ENCODE assay signal across 24 cellular contexts in genomic region chr10:71509444-71509843, GRCh38.
"Had no signal": no experiment of that assay in that cellular context is flagged by ENCODE, and none has a peak within 500 bp of the region (broad histone marks: within the 10 kb centered on the region; RNA-seq: fewer than 3 reads in every experiment).

No MANE protein-coding gene starts in this region.

- DNase-seq: cortex of kidney; dorsolateral prefrontal cortex; effector memory CD4-positive, alpha-beta T cell; glutamatergic neuron; kidney; left cardiac atrium; left ventricle myocardium inferior; lower lobe of right lung; natural killer cell; nucleus accumbens; ovary; stimulated activated CD4-positive, alpha-beta T cell treated with anti-CD3 and anti-CD28 coated beads, Interleukin-2, amount 100 ng/mL, for 48 hours; stimulated activated CD8-positive, alpha-beta memory T cell treated with anti-CD3 and anti-CD28 coated beads, Interleukin-4, amount 100 ng/mL, for 48 hours; stimulated activated naive CD8-positive, alpha-beta T cell treated with anti-CD3 and anti-CD28 coated beads, Interleukin-15, Interleukin-2, amounts not matched to agents 100 U/mL and 50 U/mL, for 24 hours; tibial artery; upper lobe of right lung had no signal

- H3K4me3 Mint-ChIP-seq: memory B cell; mesothelial cell of epicardium; natural killer cell; neural progenitor cell; stimulated activated effector memory CD8-positive, alpha-beta T cell treated with anti-CD3 and anti-CD28 coated beads, Interleukin-12 subunit alpha, Interleukin-12 subunit beta, amount 100 ng/mL, for 72 hours had no signal

- H3K27ac Mint-ChIP-seq: memory B cell; mesothelial cell of epicardium; natural killer cell; neural progenitor cell; progenitor cell of endocrine pancreas; stimulated activated effector memory CD8-positive, alpha-beta T cell treated with anti-CD3 and anti-CD28 coated beads, Interleukin-12 subunit alpha, Interleukin-12 subunit beta, amount 100 ng/mL, for 72 hours had no signal

- H3K4me1 Mint-ChIP-seq: natural killer cell; stimulated activated effector memory CD8-positive, alpha-beta T cell treated with anti-CD3 and anti-CD28 coated beads, Interleukin-12 subunit alpha, Interleukin-12 subunit beta, amount 100 ng/mL, for 72 hours had no signal

- ATAC-seq: esophagus mucosa; gastroesophageal sphincter; left cardiac atrium; lower lobe of right lung; natural killer cell; right cardiac atrium; stimulated activated effector memory CD8-positive, alpha-beta T cell treated with anti-CD3 and anti-CD28 coated beads, Interleukin-12 subunit alpha, Interleukin-12 subunit beta, amount 100 ng/mL, for 72 hours; stimulated activated naive CD8-positive, alpha-beta T cell treated with anti-CD3 and anti-CD28 coated beads, Interleukin-15, Interleukin-2, amounts not matched to agents 100 U/mL and 50 U/mL, for 24 hours; upper lobe of right lung had no signal

- H3K36me3 Mint-ChIP-seq: memory B cell; mesothelial cell of epicardium; natural killer cell; neural progenitor cell; stimulated activated effector memory CD8-positive, alpha-beta T cell treated with anti-CD3 and anti-CD28 coated beads, Interleukin-12 subunit alpha, Interleukin-12 subunit beta, amount 100 ng/mL, for 72 hours had no signal

- H3K9me3 Mint-ChIP-seq: memory B cell; mesothelial cell of epicardium; natural killer cell; neural progenitor cell; stimulated activated effector memory CD8-positive, alpha-beta T cell treated with anti-CD3 and anti-CD28 coated beads, Interleukin-12 subunit alpha, Interleukin-12 subunit beta, amount 100 ng/mL, for 72 hours had no signal

- H3K27me3 Mint-ChIP-seq: progenitor cell of endocrine pancreas had no signal
